Comparison of ENCODE assay signal across 10 cellular contexts in genomic region chr9:121367651-121368510, GRCh38. TPM values are rescaled to one million over a fixed set of nuclear protein-coding genes. Genes with fewer than 3 reads are reported as not detected.
A peak's percentile ranks its signal among the peaks of the same experiment; 100 is the strongest.
DNase-seq lines count a peak whose midpoint lies in the region; ATAC-seq, FAIRE-seq and TF ChIP-seq lines count a peak whose summit lies in the region.
"Had no signal": no experiment of that assay in that cellular context is flagged by ENCODE, and none has a peak within 500 bp of the region (broad histone marks: within the 10 kb centered on the region; RNA-seq: fewer than 3 reads in every experiment).

No MANE protein-coding gene starts in this region.

- POLR2A ChIA-PET in activated CD4-positive, alpha-beta T cell treated with anti-CD3 and anti-CD28 coated beads for 36 hours (lab: Charles Lee) = no interaction called here

- H3K27ac ChIP-seq in keratinocyte (ENCODE audit: control insufficient read depth, insufficient read depth, low read length) (peak overlapping the region; percentile 43), subcutaneous abdominal adipose tissue (ENCODE audit: low read depth, low read length) (peak overlapping the region; percentile 95)

- H3K9ac ChIP-seq in keratinocyte (ENCODE audit: control insufficient read depth, extremely low read depth, insufficient read depth, low read length) = peak overlapping the region; percentile 86
- H3K9ac ChIP-seq in subcutaneous abdominal adipose tissue (ENCODE audit: low read length in 5 of 5) = peak overlapping the region in 4 of 5 donors; percentile 56 to 75 (median 72)

- peaks cover 51% of the 10 kb centered on the region for H3K79me2 ChIP-seq in keratinocyte (ENCODE audit: control insufficient read depth, insufficient read depth, low read length)

- H2AFZ ChIP-seq in keratinocyte (ENCODE audit: control insufficient read depth, low read length) = no peak overlapping the region

- H3K4me2 ChIP-seq in keratinocyte (ENCODE audit: control insufficient read depth, extremely low read depth, insufficient read depth, low read depth, low read length) = peak overlapping the region; percentile 85

- CTCF ChIA-PET in activated CD4-positive, alpha-beta T cell treated with anti-CD3 and anti-CD28 coated beads for 36 hours (lab: Charles Lee) = no interaction called here

- H3K27ac Mint-ChIP-seq in activated CD4-positive, alpha-beta T cell treated with anti-CD3 and anti-CD28 coated beads for 36 hours = no peak overlapping the region
- H3K27ac Mint-ChIP-seq in activated T-helper 17 cell treated with anti-CD3 and anti-CD28 coated beads, Interleukin-2, amount 50 U/mL, for 72 hours = peak overlapping the region; percentile 86

- H3K4me1 ChIP-seq in keratinocyte (ENCODE audit: control insufficient read depth, extremely low read depth, insufficient read depth, low read length) = peaks cover 55% of the 10 kb centered on the region
- peaks cover 15 to 89% (median 76%) of the 10 kb centered on the region in 5 donors for H3K4me1 ChIP-seq in subcutaneous abdominal adipose tissue (ENCODE audit: control insufficient read depth in 5 of 5, insufficient read depth in 5 of 5, low read length in 5 of 5)

- intact Hi-C loops in activated CD4-positive, alpha-beta T cell treated with anti-CD3 and anti-CD28 coated beads for 36 hours (cut with DNase I, micrococcal nuclease) = loop anchor here in 1 of 2 experiments (2.0 kb wide), 1 partner anchor 33 kb away; no protein-coding TSS in a partner anchor

- TF ChIP-seq CTCF in keratinocyte (optimal IDR thresholded peaks at IDR 0.05 in 1 of 3, IDR thresholded peaks at IDR 0.05 in 1 of 3, conservative IDR thresholded peaks at IDR 0.05 in 1 of 3; ENCODE audit: extremely low read depth in 1 of 3, insufficient read depth in 2 of 3, low read length in 3 of 3) = no peak

- FAIRE-seq in keratinocyte (lab: Jason Lieb, UNC) (no peak), GM19239 (lab: Jason Lieb, UNC) (no peak)
- FAIRE-seq: colon had no signal

- H3K4me3 ChIP-seq in keratinocyte (ENCODE audit: control insufficient read depth in 2 of 3, extremely low read depth in 1 of 3, insufficient read depth in 2 of 3, low read depth in 1 of 3, low read length in 3 of 3) = peak overlapping the region in 2 of 3 experiments; percentile 60 to 67
- peak overlapping the region; percentile 88 to 96 (median 93) for H3K4me3 ChIP-seq in subcutaneous abdominal adipose tissue (ENCODE audit: low read depth in 1 of 5, low read length in 5 of 5)

- H3K9me3 Mint-ChIP-seq in activated CD4-positive, alpha-beta T cell treated with anti-CD3 and anti-CD28 coated beads for 36 hours (ENCODE audit: low read depth) = peaks cover 4% of the 10 kb centered on the region
- H3K9me3 Mint-ChIP-seq in activated T-helper 17 cell treated with anti-CD3 and anti-CD28 coated beads, Interleukin-2, amount 50 U/mL, for 72 hours = peaks cover 5% of the 10 kb centered on the region

- peaks cover 35% of the 10 kb centered on the region for H3K4me1 Mint-ChIP-seq in activated CD4-positive, alpha-beta T cell treated with anti-CD3 and anti-CD28 coated beads for 36 hours
- H3K4me1 Mint-ChIP-seq in activated T-helper 17 cell treated with anti-CD3 and anti-CD28 coated beads, Interleukin-2, amount 50 U/mL, for 72 hours = peaks cover 34% of the 10 kb centered on the region

- no peaks in the 10 kb centered on the region for H3K27me3 Mint-ChIP-seq in activated CD4-positive, alpha-beta T cell treated with anti-CD3 and anti-CD28 coated beads for 36 hours
- no peaks in the 10 kb centered on the region for H3K27me3 Mint-ChIP-seq in activated T-helper 17 cell treated with anti-CD3 and anti-CD28 coated beads, Interleukin-2, amount 50 U/mL, for 72 hours

- dilution Hi-C loops in keratinocyte (cut with MboI; ENCODE audit: extremely low pct_ligation_motif_present, low sequenced_read_pairs) = no loop called here

- H3K9me3 ChIP-seq in keratinocyte (ENCODE audit: control insufficient read depth, low read depth, low read length) (no peaks in the 10 kb centered on the region), subcutaneous abdominal adipose tissue (ENCODE audit: control insufficient read depth in 5 of 5, low read length in 5 of 5) (no peaks in the 10 kb centered on the region)

- H3K9me1 ChIP-seq in keratinocyte (ENCODE audit: control insufficient read depth, extremely low read depth, insufficient read depth, low read length) = no peaks in the 10 kb centered on the region

- no peaks in the 10 kb centered on the region for H4K20me1 ChIP-seq in keratinocyte (ENCODE audit: control insufficient read depth, extremely low read depth, insufficient read depth, low read length)

- H3K36me3 Mint-ChIP-seq in activated CD4-positive, alpha-beta T cell treated with anti-CD3 and anti-CD28 coated beads for 36 hours (ENCODE audit: low read depth) = peaks cover 4% of the 10 kb centered on the region
- peaks cover 26% of the 10 kb centered on the region for H3K36me3 Mint-ChIP-seq in activated T-helper 17 cell treated with anti-CD3 and anti-CD28 coated beads, Interleukin-2, amount 50 U/mL, for 72 hours (ENCODE audit: low read depth)

- peak overlapping the region; percentile 42 for H3K4me3 Mint-ChIP-seq in activated CD4-positive, alpha-beta T cell treated with anti-CD3 and anti-CD28 coated beads for 36 hours
- H3K4me3 Mint-ChIP-seq in activated T-helper 17 cell treated with anti-CD3 and anti-CD28 coated beads, Interleukin-2, amount 50 U/mL, for 72 hours = peak overlapping the region; percentile 81

- H3K27me3 ChIP-seq in keratinocyte (ENCODE audit: control insufficient read depth, extremely low read depth, insufficient read depth, low read length) = no peaks in the 10 kb centered on the region
- no peaks in the 10 kb centered on the region for H3K27me3 ChIP-seq in subcutaneous abdominal adipose tissue (ENCODE audit: control insufficient read depth in 5 of 5, insufficient read depth in 4 of 5, low read length in 5 of 5)

- DNase-seq in activated CD4-positive, alpha-beta T cell treated with anti-CD3 and anti-CD28 coated beads for 36 hours = no peak
- DNase-seq in activated CD4-positive, alpha-beta T cell treated with anti-CD3 and anti-CD28 coated beads for 4 hours = no peak
- DNase-seq in keratinocyte (ENCODE audit: low read depth, low spot score) (no peak), GM19239 (ENCODE audit: insufficient read length, low spot score) (no peak), SIG-M5 treated with dmso at 0.1 percent for 504 hours (lab: John Stamatoyannopoulos, UW; ENCODE audit: unreplicated experiment) (no peak)
- DNase-seq: C1 segment of cervical spinal cord had no signal

- ATAC-seq in activated CD4-positive, alpha-beta T cell treated with anti-CD3 and anti-CD28 coated beads for 36 hours = no peak
- no peak for ATAC-seq in activated T-helper 17 cell treated with anti-CD3 and anti-CD28 coated beads, Interleukin-2, amount 50 U/mL, for 72 hours (replicated peaks)
- no peak for ATAC-seq in HG02970 (IDR thresholded peaks at IDR 0.05; ENCODE audit: low FRiP score, unreplicated experiment)

- H3K36me3 ChIP-seq in keratinocyte (ENCODE audit: control insufficient read depth in 2 of 2, extremely low read depth in 1 of 2, insufficient read depth in 2 of 2, low read length in 2 of 2) = no peaks in the 10 kb centered on the region
- peaks cover 0 to 8% (median 0%) of the 10 kb centered on the region in 5 donors for H3K36me3 ChIP-seq in subcutaneous abdominal adipose tissue (ENCODE audit: control insufficient read depth in 5 of 5, insufficient read depth in 5 of 5, low read length in 5 of 5)

RNA-seq across cellular contexts. Expression of gene STOM, which starts 2.2 kb away (rescaled TPM):
- total RNA-seq in activated CD4-positive, alpha-beta T cell treated with anti-CD3 and anti-CD28 coated beads for 36 hours = 10 to 100 TPM; 34.7 to 44.5 TPM
- total RNA-seq in activated T-helper 17 cell treated with anti-CD3 and anti-CD28 coated beads, Interleukin-2, amount 50 U/mL, for 72 hours = 10 to 100 TPM; 50.8 to 69.4 TPM
- 100.0 to 121 TPM (median 101 TPM) in 3 replicates for polyA plus RNA-seq in keratinocyte
- polyA plus RNA-seq in keratinocyte (2011; ENCODE audit: low read depth) = 20.5 TPM
- 43.3 and 64.2 TPM in 2 replicates for polyA plus RNA-seq in keratinocyte (2011; cell fraction: cytosol; rRNA removed)
- polyA plus RNA-seq in keratinocyte (2011; cell fraction: nucleus; rRNA removed) = 80.3 and 89.8 TPM in 2 replicates
- 60.8 and 77.7 TPM in 2 replicates for polyA plus RNA-seq in keratinocyte (2012; ENCODE audit: low replicate concordance)
- polyA minus RNA-seq in keratinocyte = 31.5 to 57.7 TPM (median 44.8 TPM) in 3 replicates
- 58.7 TPM for polyA minus RNA-seq in keratinocyte (2011; cell fraction: cytosol; rRNA and poly(A)+ RNA removed)
- 66.6 and 104 TPM in 2 replicates for polyA minus RNA-seq in keratinocyte (2011; cell fraction: nucleus; rRNA and poly(A)+ RNA removed)
